In the genomic region with DNA sequence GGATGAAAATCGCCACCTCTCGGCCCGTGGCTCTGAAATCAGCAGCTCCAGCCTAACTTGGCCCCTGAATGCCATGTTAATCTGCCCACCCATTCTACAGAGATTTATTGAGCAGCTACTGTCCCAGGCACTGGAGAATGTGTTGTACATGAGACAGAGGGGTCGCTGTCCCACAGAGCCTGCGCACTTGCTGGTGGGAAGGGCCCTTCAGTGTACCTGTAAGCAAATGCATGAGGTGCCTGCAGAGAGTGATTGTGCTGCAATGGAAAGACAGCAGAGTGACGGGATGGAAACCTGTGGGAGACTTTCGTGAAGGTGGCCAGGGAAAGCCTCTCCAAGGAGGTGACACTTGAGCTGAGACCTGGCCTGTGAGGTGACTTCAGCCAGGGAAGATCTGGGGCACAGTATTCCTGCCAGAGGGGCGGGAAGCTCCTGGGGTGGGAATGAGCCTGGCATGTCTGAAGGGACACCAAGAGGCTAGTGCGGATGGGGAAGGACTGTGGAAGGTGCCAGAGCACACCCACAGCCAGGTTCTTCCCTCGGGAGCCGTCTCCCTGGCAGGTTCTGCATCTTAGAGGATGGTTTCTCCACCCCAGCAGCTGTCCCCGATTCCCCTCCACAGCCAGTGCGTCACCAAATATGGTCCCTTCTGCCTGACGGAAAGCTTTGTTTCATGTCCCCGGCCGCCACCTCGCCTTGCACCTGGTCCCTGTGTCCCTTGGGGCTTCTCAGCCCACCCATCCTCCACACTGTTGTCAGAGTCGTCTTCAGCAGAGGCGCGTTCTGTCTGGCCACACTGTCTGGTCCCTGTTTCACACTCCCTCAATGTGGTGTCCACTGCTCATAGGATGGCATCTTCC, we compare ENCODE assay signal across 14 cellular contexts. TPM values are rescaled to one million over a fixed set of nuclear protein-coding genes. Genes with fewer than 3 reads are reported as not detected.
DNase-seq lines count a peak whose midpoint lies in the region; ATAC-seq and TF ChIP-seq lines count a peak whose summit lies in the region.
"Had no signal": no experiment of that assay in that cellular context is flagged by ENCODE, and none has a peak within 500 bp of the region (broad histone marks: within the 10 kb centered on the region; RNA-seq: fewer than 3 reads in every experiment).

No MANE protein-coding gene starts in this region.

- no peaks in the 10 kb centered on the region for H3K9me3 Mint-ChIP-seq in activated T-cell treated with anti-CD3 and anti-CD28 coated beads, Interleukin-2, amount 50 U/mL, for 24 hours
- no peaks in the 10 kb centered on the region for H3K9me3 Mint-ChIP-seq in stimulated activated naive B cell treated with anti-CD40 and anti-IgM and Interleukin-4, amounts not matched to agents 10 μg/mL and 1 μg/mL and 100 μg/mL, for 72 hours
- H3K9me3 Mint-ChIP-seq in activated CD8-positive, alpha-beta T cell treated with anti-CD3 and anti-CD28 coated beads for 36 hours = no peaks in the 10 kb centered on the region

- no peaks in the 10 kb centered on the region for H3K36me3 ChIP-seq in Panc1 (ENCODE audit: control insufficient read depth, insufficient read depth, low read length)
- H3K36me3 ChIP-seq: neutrophil, vagina had no signal

- H3K4me3 ChIP-seq in Panc1 (ENCODE audit: low read depth in 2 of 2, low read length in 2 of 2) = no peak overlapping the region
- no peak overlapping the region for H3K4me3 ChIP-seq in coronary artery
- H3K4me3 ChIP-seq: vagina had no signal

- peaks cover 52% of the 10 kb centered on the region for H3K27me3 Mint-ChIP-seq in activated T-cell treated with anti-CD3 and anti-CD28 coated beads, Interleukin-2, amount 50 U/mL, for 24 hours
- H3K27me3 Mint-ChIP-seq in stimulated activated naive B cell treated with anti-CD40 and anti-IgM and Interleukin-4, amounts not matched to agents 10 μg/mL and 1 μg/mL and 100 μg/mL, for 72 hours = peaks cover 33 to 47% of the 10 kb centered on the region in 2 donors
- H3K27me3 Mint-ChIP-seq in activated CD8-positive, alpha-beta T cell treated with anti-CD3 and anti-CD28 coated beads for 36 hours = peaks cover 34% of the 10 kb centered on the region

- H3K4me3 Mint-ChIP-seq in activated T-cell treated with anti-CD3 and anti-CD28 coated beads, Interleukin-2, amount 50 U/mL, for 24 hours = no peak overlapping the region
- peak overlapping the region in 1 of 2 donors; percentile 2 for H3K4me3 Mint-ChIP-seq in stimulated activated naive B cell treated with anti-CD40 and anti-IgM and Interleukin-4, amounts not matched to agents 10 μg/mL and 1 μg/mL and 100 μg/mL, for 72 hours
- no peak overlapping the region for H3K4me3 Mint-ChIP-seq in activated CD8-positive, alpha-beta T cell treated with anti-CD3 and anti-CD28 coated beads for 36 hours

- in situ Hi-C loops in Panc1 (cut with HindIII; ENCODE audit: low pct_unique_long_range_greater_than_20kb, low sequenced_read_pairs) = no loop called here

- no peak for TF ChIP-seq CTCF in Panc1 (IDR thresholded peaks at IDR 0.05)
- TF ChIP-seq CTCF in activated CD8-positive, alpha-beta T cell treated with anti-CD3 and anti-CD28 coated beads for 36 hours (IDR thresholded peaks at IDR 0.05) = no peak
- TF ChIP-seq CTCF in coronary artery (IDR thresholded peaks at IDR 0.05) = no peak

- H3K27ac Mint-ChIP-seq in activated T-cell treated with anti-CD3 and anti-CD28 coated beads, Interleukin-2, amount 50 U/mL, for 24 hours = no peak overlapping the region
- H3K27ac Mint-ChIP-seq in stimulated activated naive B cell treated with anti-CD40 and anti-IgM and Interleukin-4, amounts not matched to agents 10 μg/mL and 1 μg/mL and 100 μg/mL, for 72 hours = peak overlapping the region; percentile 68
- H3K27ac Mint-ChIP-seq in activated CD8-positive, alpha-beta T cell treated with anti-CD3 and anti-CD28 coated beads for 36 hours = no peak overlapping the region

- peaks cover 2% of the 10 kb centered on the region for H3K4me1 Mint-ChIP-seq in activated T-cell treated with anti-CD3 and anti-CD28 coated beads, Interleukin-2, amount 50 U/mL, for 24 hours (ENCODE audit: low read depth)
- peaks cover 22 to 23% of the 10 kb centered on the region in 2 donors for H3K4me1 Mint-ChIP-seq in stimulated activated naive B cell treated with anti-CD40 and anti-IgM and Interleukin-4, amounts not matched to agents 10 μg/mL and 1 μg/mL and 100 μg/mL, for 72 hours
- H3K4me1 Mint-ChIP-seq in activated CD8-positive, alpha-beta T cell treated with anti-CD3 and anti-CD28 coated beads for 36 hours (ENCODE audit: low read depth) = peaks cover 2% of the 10 kb centered on the region

- ATAC-seq in HG02759 (IDR thresholded peaks at IDR 0.05; ENCODE audit: unreplicated experiment) (peak; percentile 65), Panc1 (0 out of 2 replicates have a peak, but pooled peaks have one; percentile 20)
- peak; percentile 91 to 93 for ATAC-seq in stimulated activated naive B cell treated with anti-CD40 and anti-IgM and Interleukin-4, amounts not matched to agents 10 μg/mL and 1 μg/mL and 100 μg/mL, for 72 hours (replicated peaks)
- ATAC-seq in activated CD8-positive, alpha-beta T cell treated with anti-CD3 and anti-CD28 coated beads for 36 hours = no peak
- ATAC-seq: HCT116 had no signal

- peak; percentile 14 for DNase-seq in activated T-cell treated with anti-CD3 and anti-CD28 coated beads, Interleukin-2, amount 50 U/mL, for 24 hours
- DNase-seq in activated T-cell treated with anti-CD3 and anti-CD28 coated beads for 4 hours (no peak), Panc1 (ENCODE audit: low read depth, low spot score) (no peak), epidermal melanocyte (ENCODE audit: insufficient read length, low spot score) (no peak), coronary artery (ENCODE audit: low spot score) (no peak)
- peak; percentile 46 for DNase-seq in stimulated activated naive B cell treated with anti-CD40 and anti-IgM and Interleukin-4, amounts not matched to agents 10 μg/mL and 1 μg/mL and 100 μg/mL, for 72 hours
- DNase-seq in activated CD8-positive, alpha-beta T cell treated with anti-CD3 and anti-CD28 coated beads for 36 hours = no peak
- DNase-seq: AML-193, NCI-H774 had no signal

- H3K27ac ChIP-seq in Panc1 (ENCODE audit: low read length) (no peak overlapping the region), coronary artery (no peak overlapping the region)
- H3K27ac ChIP-seq: neutrophil, vagina had no signal

- no peaks in the 10 kb centered on the region for H3K36me3 Mint-ChIP-seq in activated T-cell treated with anti-CD3 and anti-CD28 coated beads, Interleukin-2, amount 50 U/mL, for 24 hours (ENCODE audit: low read depth)
- peaks cover 0 to 10% of the 10 kb centered on the region in 2 donors for H3K36me3 Mint-ChIP-seq in stimulated activated naive B cell treated with anti-CD40 and anti-IgM and Interleukin-4, amounts not matched to agents 10 μg/mL and 1 μg/mL and 100 μg/mL, for 72 hours
- no peaks in the 10 kb centered on the region for H3K36me3 Mint-ChIP-seq in activated CD8-positive, alpha-beta T cell treated with anti-CD3 and anti-CD28 coated beads for 36 hours (ENCODE audit: low read depth)

- CTCF ChIA-PET in Panc1 (lab: Charles Lee) = interaction anchor here (0.6 to 0.9 kb wide), 3 partner anchors 16 to 36 kb away, joined by 3 read pairs; no protein-coding TSS in a partner anchor
- CTCF ChIA-PET in activated CD8-positive, alpha-beta T cell treated with anti-CD3 and anti-CD28 coated beads for 36 hours (lab: Charles Lee) = interaction anchor here (0.9 to 12.8 kb wide), 3 partner anchors 30 to 62 kb away, joined by 4 to 394 read pairs (median 4); no protein-coding TSS in a partner anchor

- no peaks in the 10 kb centered on the region for H3K9me3 ChIP-seq in Panc1 (ENCODE audit: control insufficient read depth, insufficient read depth, low read depth, low read length)
- H3K9me3 ChIP-seq: neutrophil, vagina had no signal

- BruUV-seq in Panc1 (replicated peaks; lab: Mats Ljungman, UMichigan) = no TSS peak

- intact Hi-C loops in Panc1 (cut with micrococcal nuclease; ENCODE audit: unreplicated experiment) = no loop called here
- intact Hi-C loops in activated CD8-positive, alpha-beta T cell treated with anti-CD3 and anti-CD28 coated beads for 36 hours (cut with micrococcal nuclease) = no loop called here

- H3K27me3 ChIP-seq in Panc1 (ENCODE audit: control insufficient read depth, insufficient read depth, low read length) = peaks cover 14% of the 10 kb centered on the region
- H3K27me3 ChIP-seq: vagina had no signal

- no peaks in the 10 kb centered on the region for H3K4me1 ChIP-seq in Panc1 (ENCODE audit: control insufficient read depth, insufficient read depth, low read length)

- POLR2A ChIA-PET in Panc1 (lab: Charles Lee) = no interaction called here
- POLR2A ChIA-PET in activated CD8-positive, alpha-beta T cell treated with anti-CD3 and anti-CD28 coated beads for 36 hours (lab: Charles Lee) = interaction anchor here (1.2 kb wide), 1 partner anchor 63 kb away, joined by 5 read pairs; no protein-coding TSS in a partner anchor

RNA-seq across cellular contexts. Expression of gene SMIM41, which starts 8.7 kb away (rescaled TPM):
- total RNA-seq in Panc1 (2021; ENCODE audit: unreplicated experiment) = not detected
- not detected for polyA plus RNA-seq in Panc1 (2012; ENCODE audit: insufficient read length)
- total RNA-seq in activated CD8-positive, alpha-beta T cell treated with anti-CD3 and anti-CD28 coated beads for 36 hours = not detected
- polyA plus RNA-seq: keratinocyte had no signal

RNA-seq across cellular contexts. Expression of gene ATG101, which starts 18.4 kb away (rescaled TPM):
- 64.9 TPM for total RNA-seq in Panc1 (2021; ENCODE audit: unreplicated experiment)
- 104 TPM for polyA plus RNA-seq in Panc1 (2012; ENCODE audit: insufficient read length)
- 10 to 100 TPM; 25.6 to 28.4 TPM for total RNA-seq in activated CD8-positive, alpha-beta T cell treated with anti-CD3 and anti-CD28 coated beads for 36 hours

RNA-seq across cellular contexts. Expression of gene NR4A1, which starts 36.9 kb away (rescaled TPM):
- 2.0 TPM for total RNA-seq in Panc1 (2021; ENCODE audit: unreplicated experiment)
- polyA plus RNA-seq in Panc1 (2012; ENCODE audit: insufficient read length) = 5.5 TPM
- total RNA-seq in activated CD8-positive, alpha-beta T cell treated with anti-CD3 and anti-CD28 coated beads for 36 hours = 100 to 1,000 TPM; 120 to 128 TPM

Comparison
In these comparisons a context has a peak if more than half of its experiments do, and no peak if none do; other contexts are left out.
1. DNase-seq: peak in activated T-cell treated with anti-CD3 and anti-CD28 coated beads, Interleukin-2, amount 50 U/mL, for 24 hours (single experiment) and stimulated activated naive B cell treated with anti-CD40 and anti-IgM and Interleukin-4, amounts not matched to agents 10 μg/mL and 1 μg/mL and 100 μg/mL, for 72 hours (single experiment); none in activated T-cell treated with anti-CD3 and anti-CD28 coated beads for 4 hours (single experiment), Panc1 (single experiment), activated CD8-positive, alpha-beta T cell treated with anti-CD3 and anti-CD28 coated beads for 36 hours (single experiment), epidermal melanocyte (single experiment) and coronary artery (single experiment).
2. RNA of gene NR4A1, which starts 36.9 kb away (total RNA-seq): 120 to 128 TPM in activated CD8-positive, alpha-beta T cell treated with anti-CD3 and anti-CD28 coated beads for 36 hours; 2.0 TPM in Panc1 (single experiment); every median in the first group is over 10 times any median in the second.